In the genomic region with DNA sequence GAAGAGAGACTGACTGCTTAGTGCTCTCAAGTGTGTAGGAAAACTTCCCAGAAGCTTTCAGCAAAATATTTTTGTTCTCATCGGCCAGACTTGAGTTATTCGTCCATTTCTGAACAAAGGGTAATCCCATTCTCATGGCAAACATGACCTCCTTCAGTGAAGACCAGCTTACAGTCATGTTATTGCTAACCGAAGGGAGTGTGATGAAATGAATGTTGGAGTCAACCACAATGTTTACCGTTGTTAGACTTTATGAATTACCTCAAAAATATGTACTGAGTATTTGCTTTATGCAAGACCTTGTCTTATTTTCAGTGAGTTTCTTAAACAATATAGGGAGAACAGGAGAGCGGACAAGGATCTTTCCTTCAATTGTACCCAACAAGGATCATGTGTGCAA, we compare ENCODE assay signal across 18 cellular contexts.
DNase-seq lines count a peak whose midpoint lies in the region; ATAC-seq and TF ChIP-seq lines count a peak whose summit lies in the region.
"Had no signal": no experiment of that assay in that cellular context is flagged by ENCODE, and none has a peak within 500 bp of the region (broad histone marks: within the 10 kb centered on the region; RNA-seq: fewer than 3 reads in every experiment).

No MANE protein-coding gene starts in this region.

- peak overlapping the region; percentile 6 for H3K27ac Mint-ChIP-seq in chondrocyte (ENCODE audit: unreplicated experiment)
- H3K27ac Mint-ChIP-seq in activated T-helper 1 cell treated with anti-CD3 and anti-CD28 coated beads, Interleukin-12 subunit alpha, Interleukin-12 subunit beta, Interleukin-2, Interleukin-4 antibody, amounts not matched to agents 30 ng/mL and 10 ng/mL and 1 ng/mL, durations not matched to agents 14 hours and 24 hours and 36 hours, result no peak overlapping the region
- H3K27ac Mint-ChIP-seq: activated naive CD8-positive, alpha-beta T cell treated with anti-CD3 and anti-CD28 coated beads, Interleukin-2, amount 50 U/mL, for 24 hours; CD4-positive, alpha-beta memory T cell had no signal

- H3K4me1 Mint-ChIP-seq in chondrocyte (ENCODE audit: low read depth), result peaks cover 23% of the 10 kb centered on the region
- peaks cover 2% of the 10 kb centered on the region for H3K4me1 Mint-ChIP-seq in activated T-helper 1 cell treated with anti-CD3 and anti-CD28 coated beads, Interleukin-12 subunit alpha, Interleukin-12 subunit beta, Interleukin-2, Interleukin-4 antibody, amounts not matched to agents 30 ng/mL and 10 ng/mL and 1 ng/mL, durations not matched to agents 14 hours and 24 hours and 36 hours (ENCODE audit: low read depth)
- H3K4me1 Mint-ChIP-seq: activated naive CD8-positive, alpha-beta T cell treated with anti-CD3 and anti-CD28 coated beads, Interleukin-2, amount 50 U/mL, for 24 hours had no signal

- intact Hi-C loops in activated T-helper 1 cell treated with anti-CD3 and anti-CD28 coated beads, Interleukin-12 subunit alpha, Interleukin-12 subunit beta, Interleukin-2, Interleukin-4 antibody, amounts not matched to agents 30 ng/mL and 10 ng/mL and 1 ng/mL, durations not matched to agents 14 hours and 24 hours and 36 hours (cut with micrococcal nuclease), result no loop called here

- no peaks in the 10 kb centered on the region for H3K27me3 Mint-ChIP-seq in chondrocyte (ENCODE audit: low read depth)
- H3K27me3 Mint-ChIP-seq in activated T-helper 1 cell treated with anti-CD3 and anti-CD28 coated beads, Interleukin-12 subunit alpha, Interleukin-12 subunit beta, Interleukin-2, Interleukin-4 antibody, amounts not matched to agents 30 ng/mL and 10 ng/mL and 1 ng/mL, durations not matched to agents 14 hours and 24 hours and 36 hours (ENCODE audit: insufficient read depth), result peaks cover 3% of the 10 kb centered on the region
- H3K27me3 Mint-ChIP-seq: CD4-positive, alpha-beta memory T cell had no signal

- DNase-seq in AG08396 (ENCODE audit: low spot score) (peak; percentile 35), NCI-H226 (peak; percentile 31), chondrocyte (ENCODE audit: low spot score) (no peak), iris pigment epithelial cell (ENCODE audit: low read depth) (peak; percentile 98), cerebellar nuclear complex (lab: John Stamatoyannopoulos, UW) (no peak)
- DNase-seq in activated T-helper 1 cell treated with anti-CD3 and anti-CD28 coated beads, Interleukin-12 subunit alpha, Interleukin-12 subunit beta, Interleukin-2, Interleukin-4 antibody, amounts not matched to agents 30 ng/mL and 10 ng/mL and 1 ng/mL, durations not matched to agents 14 hours and 24 hours and 36 hours (ENCODE audit: low spot score), result no peak
- DNase-seq: activated CD4-positive, alpha-beta T cell treated with anti-CD3 and anti-CD28 coated beads for 48 hours; activated CD8-positive, alpha-beta memory T cell treated with anti-CD3 and anti-CD28 coated beads, Interleukin-2, amount 50 U/mL, for 4 hours; activated effector memory CD4-positive, alpha-beta T cell treated with Interleukin-2 at 50 U/mL for 16 hours; activated naive CD8-positive, alpha-beta T cell treated with anti-CD3 and anti-CD28 coated beads, Interleukin-2, amount 50 U/mL, for 24 hours; CD4-positive, alpha-beta memory T cell; DMS53; left ventricle myocardium inferior; NCI-H1105 treated with DMSO at 0.1 percent for 48 hours; NCI-H69; SHP77 had no signal

- H3K4me3 Mint-ChIP-seq in chondrocyte (ENCODE audit: unreplicated experiment), result no peak overlapping the region
- H3K4me3 Mint-ChIP-seq in activated T-helper 1 cell treated with anti-CD3 and anti-CD28 coated beads, Interleukin-12 subunit alpha, Interleukin-12 subunit beta, Interleukin-2, Interleukin-4 antibody, amounts not matched to agents 30 ng/mL and 10 ng/mL and 1 ng/mL, durations not matched to agents 14 hours and 24 hours and 36 hours, result no peak overlapping the region
- H3K4me3 Mint-ChIP-seq: activated naive CD8-positive, alpha-beta T cell treated with anti-CD3 and anti-CD28 coated beads, Interleukin-2, amount 50 U/mL, for 24 hours; CD4-positive, alpha-beta memory T cell had no signal

- no peaks in the 10 kb centered on the region for H3K9me3 Mint-ChIP-seq in chondrocyte (ENCODE audit: low read depth)
- no peaks in the 10 kb centered on the region for H3K9me3 Mint-ChIP-seq in activated T-helper 1 cell treated with anti-CD3 and anti-CD28 coated beads, Interleukin-12 subunit alpha, Interleukin-12 subunit beta, Interleukin-2, Interleukin-4 antibody, amounts not matched to agents 30 ng/mL and 10 ng/mL and 1 ng/mL, durations not matched to agents 14 hours and 24 hours and 36 hours
- H3K9me3 Mint-ChIP-seq: activated naive CD8-positive, alpha-beta T cell treated with anti-CD3 and anti-CD28 coated beads, Interleukin-2, amount 50 U/mL, for 24 hours; CD4-positive, alpha-beta memory T cell had no signal

- peaks cover 14% of the 10 kb centered on the region for H3K36me3 Mint-ChIP-seq in chondrocyte (ENCODE audit: low read depth)
- no peaks in the 10 kb centered on the region for H3K36me3 Mint-ChIP-seq in activated T-helper 1 cell treated with anti-CD3 and anti-CD28 coated beads, Interleukin-12 subunit alpha, Interleukin-12 subunit beta, Interleukin-2, Interleukin-4 antibody, amounts not matched to agents 30 ng/mL and 10 ng/mL and 1 ng/mL, durations not matched to agents 14 hours and 24 hours and 36 hours (ENCODE audit: low read depth)

- no peak for ATAC-seq in GM18520 (IDR thresholded peaks at IDR 0.05; ENCODE audit: unreplicated experiment)
- ATAC-seq in HG03196 (IDR thresholded peaks at IDR 0.05; ENCODE audit: unreplicated experiment), result no peak
- ATAC-seq: activated naive CD8-positive, alpha-beta T cell treated with anti-CD3 and anti-CD28 coated beads, Interleukin-2, amount 50 U/mL, for 24 hours had no signal

- TF ChIP-seq CTCF in chondrocyte (IDR thresholded peaks at IDR 0.05), result no peak

Comparison
In these comparisons a context has a peak if more than half of its experiments do, and no peak if none do; other contexts are left out.
1. DNase-seq: peak in AG08396 (single experiment), NCI-H226 (single experiment) and iris pigment epithelial cell (single experiment); none in chondrocyte (single experiment), cerebellar nuclear complex (0 of 2) and activated T-helper 1 cell treated with anti-CD3 and anti-CD28 coated beads, Interleukin-12 subunit alpha, Interleukin-12 subunit beta, Interleukin-2, Interleukin-4 antibody, amounts not matched to agents 30 ng/mL and 10 ng/mL and 1 ng/mL, durations not matched to agents 14 hours and 24 hours and 36 hours (single experiment).